15 cellular contexts compared by ENCODE assay signal in genomic region chr2:228599781-228600180, GRCh38.
"Had no signal": no experiment of that assay in that cellular context is flagged by ENCODE, and none has a peak within 500 bp of the region (broad histone marks: within the 10 kb centered on the region; RNA-seq: fewer than 3 reads in every experiment).

No MANE protein-coding gene starts in this region.

- H3K9me3 Mint-ChIP-seq: WTC11 had no signal

- DNase-seq: activated CD4-positive, alpha-beta T cell treated with anti-CD3 and anti-CD28 coated beads for 36 hours; activated CD4-positive, alpha-beta T cell treated with anti-CD3 and anti-CD28 coated beads, Interleukin-2, amount 50 U/mL, for 48 hours; activated naive CD4-positive, alpha-beta T cell treated with anti-CD3 and anti-CD28 coated beads for 36 hours; activated naive CD8-positive, alpha-beta T cell treated with anti-CD3 and anti-CD28 coated beads, Interleukin-2, amount 50 U/mL, for 24 hours; cerebellar nuclear complex; effector CD4-positive, alpha-beta T cell; midbrain; occipital lobe; stimulated activated CD4-positive, alpha-beta T cell treated with anti-CD3 and anti-CD28 coated beads, Interleukin-2, amount 100 ng/mL, for 24 hours; stimulated activated naive CD4-positive, alpha-beta T cell treated with Interleukin-2 at 50 U/mL for 16 hours; thyroid gland had no signal

- H3K27ac Mint-ChIP-seq: activated CD4-positive, alpha-beta T cell treated with anti-CD3 and anti-CD28 coated beads for 36 hours; activated naive CD4-positive, alpha-beta T cell treated with anti-CD3 and anti-CD28 coated beads for 36 hours; activated naive CD8-positive, alpha-beta T cell treated with anti-CD3 and anti-CD28 coated beads, Interleukin-2, amount 50 U/mL, for 24 hours; T-helper 2 cell treated with Interferon-gamma antibody and Interleukin-4, amounts not matched to agents 5 μg/mL and 100 μg/mL, for 36 hours; WTC11 had no signal

- H3K27me3 ChIP-seq: esophagus muscularis mucosa, thyroid gland had no signal

- ATAC-seq: activated CD4-positive, alpha-beta T cell treated with anti-CD3 and anti-CD28 coated beads for 36 hours; activated naive CD8-positive, alpha-beta T cell treated with anti-CD3 and anti-CD28 coated beads, Interleukin-2, amount 50 U/mL, for 24 hours; left lobe of liver; WTC11 had no signal

- H3K4me3 ChIP-seq: esophagus muscularis mucosa, thyroid gland had no signal

- H3K9me3 ChIP-seq: esophagus muscularis mucosa, thyroid gland had no signal

- H3K27ac ChIP-seq: esophagus muscularis mucosa, thyroid gland had no signal

- H3K4me3 Mint-ChIP-seq: activated CD4-positive, alpha-beta T cell treated with anti-CD3 and anti-CD28 coated beads for 36 hours; activated naive CD4-positive, alpha-beta T cell treated with anti-CD3 and anti-CD28 coated beads for 36 hours; activated naive CD8-positive, alpha-beta T cell treated with anti-CD3 and anti-CD28 coated beads, Interleukin-2, amount 50 U/mL, for 24 hours; T-helper 2 cell treated with Interferon-gamma antibody and Interleukin-4, amounts not matched to agents 5 μg/mL and 100 μg/mL, for 36 hours; WTC11 had no signal

- H3K36me3 Mint-ChIP-seq: WTC11 had no signal

- H3K4me1 ChIP-seq: esophagus muscularis mucosa, thyroid gland had no signal

- H3K27me3 Mint-ChIP-seq: activated CD4-positive, alpha-beta T cell treated with anti-CD3 and anti-CD28 coated beads for 36 hours; activated naive CD8-positive, alpha-beta T cell treated with anti-CD3 and anti-CD28 coated beads, Interleukin-2, amount 50 U/mL, for 24 hours had no signal

- H3K4me1 Mint-ChIP-seq: activated CD4-positive, alpha-beta T cell treated with anti-CD3 and anti-CD28 coated beads for 36 hours; activated naive CD8-positive, alpha-beta T cell treated with anti-CD3 and anti-CD28 coated beads, Interleukin-2, amount 50 U/mL, for 24 hours had no signal

- H3K36me3 ChIP-seq: esophagus muscularis mucosa, thyroid gland had no signal
